In genomic region chr17:74442291-74442669, GRCh38 we compare ENCODE assay signal across 12 cellular contexts. TPM values are rescaled to one million over a fixed set of nuclear protein-coding genes. Genes with fewer than 3 reads are reported as not detected.
A peak's percentile ranks its signal among the peaks of the same experiment; 100 is the strongest.
DNase-seq lines count a peak whose midpoint lies in the region; ATAC-seq and TF ChIP-seq lines count a peak whose summit lies in the region.
"Had no signal": no experiment of that assay in that cellular context is flagged by ENCODE, and none has a peak within 500 bp of the region (broad histone marks: within the 10 kb centered on the region; RNA-seq: fewer than 3 reads in every experiment).

No MANE protein-coding gene starts in this region.

- H3K9me3 Mint-ChIP-seq in activated B cell treated with CpG ODN at 0.5 μM for 24 hours: peaks cover 16% of the 10 kb centered on the region
- peaks cover 19% of the 10 kb centered on the region for H3K9me3 Mint-ChIP-seq in activated CD4-positive, alpha-beta memory T cell treated with anti-CD3 and anti-CD28 coated beads for 36 hours

- intact Hi-C loops in activated B cell treated with CpG ODN at 0.5 μM for 24 hours (cut with micrococcal nuclease): loop anchor here (1.0 kb wide), 1 partner anchor 10 kb away; the partner anchor contains the start of gene GPRC5C
- intact Hi-C loops in activated CD4-positive, alpha-beta memory T cell treated with anti-CD3 and anti-CD28 coated beads for 36 hours (cut with micrococcal nuclease): no loop called here

- ATAC-seq in activated B cell treated with CpG ODN at 0.5 μM for 24 hours (ENCODE audit: low read depth) (no peak), HG03196 (IDR thresholded peaks at IDR 0.05; ENCODE audit: unreplicated experiment) (no peak), HG02973 (IDR thresholded peaks at IDR 0.05; ENCODE audit: unreplicated experiment) (no peak)
- ATAC-seq: activated CD8-positive, alpha-beta memory T cell treated with anti-CD3 and anti-CD28 coated beads, Interleukin-2, amount 10 ng/mL, durations not matched to agents 7 days and 5 days had no signal

- no peaks in the 10 kb centered on the region for H3K27me3 ChIP-seq in layer of hippocampus (ENCODE audit: control insufficient read depth, insufficient read depth, low read length)
- H3K27me3 ChIP-seq in skeletal muscle tissue (ENCODE audit: control insufficient read depth in 3 of 3, insufficient read depth in 3 of 3, low read length in 3 of 3): no peaks in the 10 kb centered on the region
- no peaks in the 10 kb centered on the region for H3K27me3 ChIP-seq in MG63

- CTCF ChIA-PET in activated B cell treated with CpG ODN at 0.5 μM for 24 hours (lab: Charles Lee): no interaction called here
- CTCF ChIA-PET in activated CD4-positive, alpha-beta memory T cell treated with anti-CD3 and anti-CD28 coated beads for 36 hours (lab: Charles Lee): interaction anchor here (1.2 kb wide), 1 partner anchor 36 kb away, joined by 4 read pairs; no protein-coding TSS in a partner anchor

- H3K27ac Mint-ChIP-seq in activated B cell treated with CpG ODN at 0.5 μM for 24 hours: no peak overlapping the region
- no peak overlapping the region for H3K27ac Mint-ChIP-seq in activated CD4-positive, alpha-beta memory T cell treated with anti-CD3 and anti-CD28 coated beads for 36 hours
- H3K27ac Mint-ChIP-seq: activated CD8-positive, alpha-beta memory T cell treated with anti-CD3 and anti-CD28 coated beads, Interleukin-2, amount 10 ng/mL, durations not matched to agents 7 days and 5 days; activated naive CD8-positive, alpha-beta T cell treated with anti-CD3 and anti-CD28 coated beads, Interleukin-2, amount 10 ng/mL, durations not matched to agents 7 days and 5 days; stimulated activated naive CD8-positive, alpha-beta T cell treated with anti-CD3 and anti-CD28 coated beads, Interleukin-15, Interleukin-2, amounts not matched to agents 100 ng/mL and 50 ng/mL, for 24 hours had no signal

- POLR2A ChIA-PET in activated B cell treated with CpG ODN at 0.5 μM for 24 hours (lab: Charles Lee): no interaction called here
- POLR2A ChIA-PET in activated CD4-positive, alpha-beta memory T cell treated with anti-CD3 and anti-CD28 coated beads for 36 hours (lab: Charles Lee): no interaction called here

- peaks cover 11 to 15% (median 15%) of the 10 kb centered on the region in 3 donors for H3K36me3 ChIP-seq in skeletal muscle tissue (ENCODE audit: control insufficient read depth in 3 of 3, insufficient read depth in 3 of 3, low read length in 3 of 3)
- no peaks in the 10 kb centered on the region for H3K36me3 ChIP-seq in MG63

- H3K27me3 Mint-ChIP-seq in activated B cell treated with CpG ODN at 0.5 μM for 24 hours: peaks cover 7% of the 10 kb centered on the region
- peaks cover 4% of the 10 kb centered on the region for H3K27me3 Mint-ChIP-seq in activated CD4-positive, alpha-beta memory T cell treated with anti-CD3 and anti-CD28 coated beads for 36 hours

- H3K4me1 Mint-ChIP-seq in activated B cell treated with CpG ODN at 0.5 μM for 24 hours: peaks cover 23% of the 10 kb centered on the region
- H3K4me1 Mint-ChIP-seq in activated CD4-positive, alpha-beta memory T cell treated with anti-CD3 and anti-CD28 coated beads for 36 hours (ENCODE audit: low read depth): no peaks in the 10 kb centered on the region
- H3K4me1 Mint-ChIP-seq: activated naive CD8-positive, alpha-beta T cell treated with anti-CD3 and anti-CD28 coated beads, Interleukin-2, amount 10 ng/mL, durations not matched to agents 7 days and 5 days had no signal

- H3K36me3 Mint-ChIP-seq in activated B cell treated with CpG ODN at 0.5 μM for 24 hours (ENCODE audit: low read depth): peaks cover 1% of the 10 kb centered on the region
- H3K36me3 Mint-ChIP-seq in activated CD4-positive, alpha-beta memory T cell treated with anti-CD3 and anti-CD28 coated beads for 36 hours: peaks cover 3% of the 10 kb centered on the region
- H3K36me3 Mint-ChIP-seq: activated CD8-positive, alpha-beta memory T cell treated with anti-CD3 and anti-CD28 coated beads, Interleukin-2, amount 10 ng/mL, durations not matched to agents 7 days and 5 days; activated naive CD8-positive, alpha-beta T cell treated with anti-CD3 and anti-CD28 coated beads, Interleukin-2, amount 10 ng/mL, durations not matched to agents 7 days and 5 days had no signal

- peak overlapping the region; percentile 69 to 87 (median 75) for H3K9ac ChIP-seq in skeletal muscle tissue (ENCODE audit: low read depth in 1 of 3, low read length in 3 of 3)

- TF ChIP-seq CTCF in C4-2B (conservative IDR thresholded peaks at IDR 0.05) (no peak), activated B cell treated with CpG ODN at 0.5 μM for 24 hours (IDR thresholded peaks at IDR 0.05) (no peak)

- H3K27ac ChIP-seq in C4-2B (peak overlapping the region; percentile 86), layer of hippocampus (ENCODE audit: low read depth, low read length) (peak overlapping the region; percentile 79), skeletal muscle tissue (ENCODE audit: low read depth, low read length) (peak overlapping the region; percentile 98)

- H3K4me1 ChIP-seq in skeletal muscle tissue (ENCODE audit: control insufficient read depth in 3 of 3, insufficient read depth in 3 of 3, low read length in 3 of 3): peaks cover 43 to 66% (median 50%) of the 10 kb centered on the region in 3 donors

- H3K9me3 ChIP-seq in skeletal muscle tissue (ENCODE audit: control insufficient read depth in 3 of 3, low read length in 3 of 3): no peaks in the 10 kb centered on the region
- peaks cover 12% of the 10 kb centered on the region for H3K9me3 ChIP-seq in MG63

- H3K4me3 ChIP-seq in skeletal muscle tissue (ENCODE audit: low read length in 3 of 3) (peak overlapping the region in 2 of 3 donors; percentile 48 to 69), MG63 (no peak overlapping the region)

- no peak for DNase-seq in activated B cell treated with CpG ODN at 0.5 μM for 24 hours
- no peak for DNase-seq in activated CD4-positive, alpha-beta memory T cell treated with anti-CD3 and anti-CD28 coated beads for 36 hours
- DNase-seq in MG63: no peak
- DNase-seq: activated CD8-positive, alpha-beta memory T cell treated with anti-CD3 and anti-CD28 coated beads, Interleukin-2, amount 10 ng/mL, durations not matched to agents 7 days and 5 days; activated naive CD8-positive, alpha-beta T cell treated with anti-CD3 and anti-CD28 coated beads, Interleukin-2, amount 10 ng/mL, durations not matched to agents 7 days and 5 days; T-helper 1 cell had no signal

- H3K4me3 Mint-ChIP-seq in activated B cell treated with CpG ODN at 0.5 μM for 24 hours: peak overlapping the region; percentile 63
- H3K4me3 Mint-ChIP-seq in activated CD4-positive, alpha-beta memory T cell treated with anti-CD3 and anti-CD28 coated beads for 36 hours: no peak overlapping the region
- H3K4me3 Mint-ChIP-seq: activated CD8-positive, alpha-beta memory T cell treated with anti-CD3 and anti-CD28 coated beads, Interleukin-2, amount 10 ng/mL, durations not matched to agents 7 days and 5 days; activated naive CD8-positive, alpha-beta T cell treated with anti-CD3 and anti-CD28 coated beads, Interleukin-2, amount 10 ng/mL, durations not matched to agents 7 days and 5 days; stimulated activated naive CD8-positive, alpha-beta T cell treated with anti-CD3 and anti-CD28 coated beads, Interleukin-15, Interleukin-2, amounts not matched to agents 100 ng/mL and 50 ng/mL, for 24 hours had no signal

RNA-seq across cellular contexts. Expression of gene GPRC5C, which starts 10.4 kb away (rescaled TPM):
- total RNA-seq in activated B cell treated with CpG ODN at 0.5 μM for 24 hours (14.0 and 17.0 TPM in 2 replicates), skeletal muscle tissue (44.4 TPM)
- under 1 TPM; 0.40 to 0.41 TPM for total RNA-seq in activated CD4-positive, alpha-beta memory T cell treated with anti-CD3 and anti-CD28 coated beads for 36 hours
- total RNA-seq in MG63 (2014; rRNA removed; shearing (Covaris generic); ENCODE audit: low replicate concordance): 10.4 and 18.5 TPM in 2 replicates
- total RNA-seq: activated CD8-positive, alpha-beta memory T cell treated with anti-CD3 and anti-CD28 coated beads, Interleukin-2, amount 10 ng/mL, durations not matched to agents 7 days and 5 days; activated naive CD8-positive, alpha-beta T cell treated with anti-CD3 and anti-CD28 coated beads, Interleukin-2, amount 10 ng/mL, durations not matched to agents 7 days and 5 days had no signal

RNA-seq across cellular contexts. Expression of gene CD300A, which starts 24.2 kb away (rescaled TPM):
- total RNA-seq in activated B cell treated with CpG ODN at 0.5 μM for 24 hours (0.34 and 0.71 TPM in 2 replicates), skeletal muscle tissue (1.0 TPM)
- 10 to 100 TPM; 11.3 to 12.3 TPM for total RNA-seq in activated CD4-positive, alpha-beta memory T cell treated with anti-CD3 and anti-CD28 coated beads for 36 hours
- total RNA-seq in MG63 (2014; rRNA removed; shearing (Covaris generic); ENCODE audit: low replicate concordance): not detected in 2 replicates
